7 cellular contexts compared by ENCODE assay signal in the genomic region with DNA sequence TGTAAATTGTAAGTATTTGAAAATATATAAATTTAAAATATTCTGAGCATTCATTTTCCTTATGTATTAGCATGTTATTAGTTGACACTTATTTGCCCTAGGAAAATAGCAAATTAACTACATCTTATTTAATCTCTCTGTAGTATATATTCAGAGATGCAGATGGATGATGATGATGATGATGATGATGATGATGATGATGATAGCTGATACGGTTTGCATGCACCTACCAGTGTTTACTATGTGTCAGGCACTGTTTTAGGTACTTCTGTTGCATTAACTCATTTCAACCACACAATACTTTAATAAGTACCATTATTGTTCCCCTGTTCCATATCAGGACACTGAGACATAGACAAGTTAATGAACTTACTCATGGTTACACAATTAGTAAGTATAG.
"Had no signal": no experiment of that assay in that cellular context is flagged by ENCODE, and none has a peak within 500 bp of the region (broad histone marks: within the 10 kb centered on the region; RNA-seq: fewer than 3 reads in every experiment).

No MANE protein-coding gene starts in this region.

- H3K9ac ChIP-seq: KMS-11 had no signal

- ATAC-seq: K562 had no signal

- H3K4me2 ChIP-seq: KMS-11 had no signal

- FAIRE-seq: HTR-8/SVneo, K562 had no signal

- H3K4me3 ChIP-seq: K562 had no signal

- DNase-seq: IMR-90, KBM-7, KG1 had no signal

- H3K27ac ChIP-seq: HL-60, KMS-11 had no signal
